8 cellular contexts compared by ENCODE assay signal in genomic region chr9:32581512-32582143, GRCh38. TPM values are rescaled to one million over a fixed set of nuclear protein-coding genes. Genes with fewer than 3 reads are reported as not detected.
DNase-seq lines count a peak whose midpoint lies in the region; ATAC-seq, FAIRE-seq and TF ChIP-seq lines count a peak whose summit lies in the region.

No MANE protein-coding gene starts in this region.

- peaks cover 4% of the 10 kb centered on the region; the same call in 1 of the 2 replicates for H3K4me1 ChIP-seq in GM12878 (ENCODE audit: control insufficient read depth, insufficient read depth, low read length)

- H3K9ac ChIP-seq in GM12878 (ENCODE audit: control insufficient read depth, insufficient read depth, low read length), result no peak overlapping the region

- H2AFZ ChIP-seq in GM12878 (ENCODE audit: control insufficient read depth, low read depth, low read length), result no peak overlapping the region

- peak; percentile 64 for TF ChIP-seq RAD21 in GM12878 (IDR thresholded peaks at IDR 0.05; ENCODE audit: insufficient read depth, low read depth, low read length)

- RAD21 ChIA-PET in GM12878 (lab: Charles Lee; ENCODE audit: unreplicated experiment), result interaction anchor here (0.9 to 12.1 kb wide), 7 partner anchors 11 to 393 kb away, joined by 3 to 368 read pairs (median 3); partner anchors contain the start of gene ACO1

- 12% methylated on average over 3 of the region's 3 CpGs for WGBS in GM12878 (ENCODE audit: insufficient coverage, insufficient replicate concordance, low lambda C conversion rate, missing lambda C conversion rate)

- no peak overlapping the region for H3K4me3 ChIP-seq in GM12878

- POLR2A ChIA-PET in GM12878 (lab: Charles Lee), result no interaction called here

- intact Hi-C loops in left cardiac atrium (cut with DNase I), result loop anchor here in 1 of 2 donors (10.0 kb wide), 1 partner anchor 383 kb away; no protein-coding TSS in a partner anchor
- intact Hi-C loops in cardiac septum (cut with DNase I), result loop anchor here (2.0 kb wide), 1 partner anchor 385 kb away; no protein-coding TSS in a partner anchor
- intact Hi-C loops in GM12878 (cut with micrococcal nuclease; ENCODE audit: unreplicated experiment), result loop anchor here (1.0 kb wide), 1 partner anchor 387 kb away; no protein-coding TSS in a partner anchor
- intact Hi-C loops in left colon (cut with DNase I, micrococcal nuclease), result loop anchor here in 1 of 2 donors (2.0 kb wide), 1 partner anchor 205 kb away; no protein-coding TSS in a partner anchor

- peak; percentile 61 to 66 (median 66); a peak in 5 of 6 replicates for TF ChIP-seq CTCF in GM12878 (IDR thresholded peaks at IDR 0.05 in 2 of 3, conservative IDR thresholded peaks at IDR 0.05 in 1 of 3; ENCODE audit: control insufficient read depth in 2 of 3, extremely low read depth in 1 of 3, insufficient read depth in 1 of 3, low read depth in 3 of 3, low read length in 3 of 3)

- SMC1A ChIA-PET in GM12878 (lab: Charles Lee; ENCODE audit: uncharacterized antibody, unreplicated experiment), result interaction anchor here (0.7 to 7.5 kb wide), 16 partner anchors 9 to 463 kb away, joined by 3 to 285 read pairs (median 4); partner anchors contain the start of genes ACO1 and NDUFB6

- no peaks in the 10 kb centered on the region for H3K27me3 ChIP-seq in GM12878 (replicated peaks in 1 of 2; ENCODE audit: control insufficient read depth in 2 of 2, insufficient read depth in 2 of 2, low read length in 1 of 2)

- no peaks in the 10 kb centered on the region for H3K9me3 ChIP-seq in GM12878 (replicated peaks; ENCODE audit: control insufficient read depth, insufficient read depth, low read length)

- H3K36me3 ChIP-seq in GM12878 (ENCODE audit: control insufficient read depth in 2 of 2, insufficient read depth in 2 of 2, low read length in 1 of 2), result no peaks in the 10 kb centered on the region

- in situ Hi-C loops in GM12878 (cut with MboI), result no loop called here

- peak; percentile 70 for FAIRE-seq in GM12878 (lab: Jason Lieb, UNC)

- no TSS peak for BruUV-seq in GM12878 (replicated peaks; lab: Mats Ljungman, UMichigan)

- ATAC-seq in left cardiac atrium (peak; percentile 38 to 48), HG03378 (IDR thresholded peaks at IDR 0.05; ENCODE audit: unreplicated experiment) (peak; percentile 58), GM12878 (peak; percentile 83), left colon (peak; percentile 37), GM19324 (IDR thresholded peaks at IDR 0.05; ENCODE audit: low FRiP score, unreplicated experiment) (no peak)

- TF ChIP-seq EP300 in GM12878 (IDR thresholded peaks at IDR 0.05; ENCODE audit: borderline replicate concordance in 1 of 2, control insufficient read depth in 1 of 2, low read depth in 2 of 2, low read length in 2 of 2), result no peak

- DNase-seq in left cardiac atrium, result no peak
- DNase-seq in cardiac septum (ENCODE audit: low spot score), result no peak
- peak; percentile 68 for DNase-seq in NCI-H82 (lab: John Stamatoyannopoulos, UW)
- DNase-seq in GM12878 (ENCODE audit: low read depth, low spot score), result no peak
- no peak for DNase-seq in left colon
- DNase-seq in NCI-H187 (lab: John Stamatoyannopoulos, UW), result no peak

- CTCF ChIA-PET in GM12878 (lab: Yijun Ruan, JAX), result interaction anchor here (0.8 to 10.0 kb wide), 35 partner anchors 8 to 686 kb away, joined by 3 to 597 read pairs (median 4); partner anchors contain the start of genes ACO1, NDUFB6, RIGI and SMIM27

- no peak overlapping the region for H3K4me2 ChIP-seq in GM12878 (ENCODE audit: control insufficient read depth, insufficient read depth)

- no peak for TF ChIP-seq POLR2A in GM12878 (IDR thresholded peaks at IDR 0.05; ENCODE audit: low read depth, low read length)

- no peak overlapping the region for H3K27ac ChIP-seq in GM12878 (ENCODE audit: control insufficient read depth, insufficient read depth)

- no peaks in the 10 kb centered on the region for H3K79me2 ChIP-seq in GM12878 (ENCODE audit: control insufficient read depth, insufficient read depth, low read length)

- H4K20me1 ChIP-seq in GM12878 (ENCODE audit: control insufficient read depth, insufficient read depth), result no peaks in the 10 kb centered on the region

RNA-seq across cellular contexts. Expression of gene NDUFB6, which starts 8.7 kb away (rescaled TPM):
- total RNA-seq in left cardiac atrium, result 100 to 1,000 TPM; 113 to 127 TPM
- 113 TPM for total RNA-seq in cardiac septum
- 8.1 and 8.8 TPM in 2 replicates for total RNA-seq in GM12878 (2013; cell fraction: nucleolus; rRNA removed)
- 47.6 and 52.6 TPM in 2 replicates for total RNA-seq in GM12878 (2014; rRNA removed)
- 35.3 and 40.3 TPM in 2 replicates for total RNA-seq in GM12878 (2014; rRNA removed; fragmentation: Illumina TruSeq; extraction: Trizol)
- total RNA-seq in GM12878 (2021), result 51.2 and 54.9 TPM in 2 replicates
- polyA plus RNA-seq in GM12878 (2011; ENCODE audit: low read depth), result 49.2 TPM
- polyA plus RNA-seq in GM12878 (2011; rRNA removed), result 57.6 and 68.3 TPM in 2 replicates
- 41.9 and 48.8 TPM in 2 replicates for polyA plus RNA-seq in GM12878 (2011; cell fraction: cytosol; rRNA removed)
- 25.0 and 33.4 TPM in 2 replicates for polyA plus RNA-seq in GM12878 (2011; cell fraction: nucleus; rRNA removed)
- 35.2 and 38.4 TPM in 2 replicates for polyA plus RNA-seq in GM12878 (2012)
- 14.7 and 26.3 TPM in 2 replicates for polyA plus RNA-seq in GM12878 (2014; fragmentation: Illumina TruSeq; extraction: Trizol)
- 10 to 100 TPM; 80.8 to 84.3 TPM for polyA plus RNA-seq in GM12878 (2014; fragmentation: Nextera tagmentation; extraction: Ambion mirVana)
- polyA plus RNA-seq in GM12878 (2014; rRNA removed), result 56.2 and 65.2 TPM in 2 replicates
- polyA plus RNA-seq in GM12878 (2016; fragmentation: Nextera tagmentation; extraction: Ambion mirVana), result 100 to 1,000 TPM; 237 to 269 TPM
- polyA minus RNA-seq in GM12878 (2011; rRNA and poly(A)+ RNA removed), result 3.3 and 7.5 TPM in 2 replicates
- polyA minus RNA-seq in GM12878 (2011; cell fraction: cytosol; rRNA and poly(A)+ RNA removed), result 10.6 and 12.6 TPM in 2 replicates
- 8.1 and 9.9 TPM in 2 replicates for polyA minus RNA-seq in GM12878 (2011; cell fraction: nucleus; rRNA and poly(A)+ RNA removed)
- 10 to 100 TPM; 44.2 to 62.9 TPM for total RNA-seq in left colon

RNA-seq across cellular contexts. Expression of gene TOPORS, which starts 29.2 kb away (rescaled TPM):
- total RNA-seq in left cardiac atrium (1 to 10 TPM; 8.5 to 9.5 TPM), cardiac septum (8.5 TPM), GM12878 (2014; rRNA removed) (14.0 and 19.2 TPM in 2 replicates), GM12878 (2014; rRNA removed; fragmentation: Illumina TruSeq; extraction: Trizol) (27.1 and 27.8 TPM in 2 replicates), GM12878 (2021) (12.7 and 12.8 TPM in 2 replicates), left colon (10 to 100 TPM; 12.3 to 15.3 TPM)
- 26.2 and 29.2 TPM in 2 replicates for total RNA-seq in GM12878 (2013; cell fraction: nucleolus; rRNA removed)
- polyA plus RNA-seq in GM12878 (2011; ENCODE audit: low read depth), result 5.1 TPM
- polyA plus RNA-seq in GM12878 (2011; rRNA removed) (14.6 and 22.6 TPM in 2 replicates), GM12878 (2014; fragmentation: Illumina TruSeq; extraction: Trizol) (20.6 and 28.0 TPM in 2 replicates), GM12878 (2014; fragmentation: Nextera tagmentation; extraction: Ambion mirVana) (1 to 10 TPM; 6.0 to 6.6 TPM), GM12878 (2014; rRNA removed) (7.3 and 9.1 TPM in 2 replicates), GM12878 (2016; fragmentation: Nextera tagmentation; extraction: Ambion mirVana) (10 to 100 TPM; 17.9 to 18.2 TPM)
- 4.8 and 6.0 TPM in 2 replicates for polyA plus RNA-seq in GM12878 (2011; cell fraction: cytosol; rRNA removed)
- polyA plus RNA-seq in GM12878 (2011; cell fraction: nucleus; rRNA removed), result 11.4 and 12.2 TPM in 2 replicates
- polyA plus RNA-seq in GM12878 (2012), result 8.0 and 9.8 TPM in 2 replicates
- polyA minus RNA-seq in GM12878 (2011; rRNA and poly(A)+ RNA removed), result 16.9 and 24.3 TPM in 2 replicates
- polyA minus RNA-seq in GM12878 (2011; cell fraction: cytosol; rRNA and poly(A)+ RNA removed), result 5.2 and 6.2 TPM in 2 replicates
- polyA minus RNA-seq in GM12878 (2011; cell fraction: nucleus; rRNA and poly(A)+ RNA removed), result 9.3 and 14.2 TPM in 2 replicates

RNA-seq across cellular contexts. Expression of gene SMIM27, which starts 29.5 kb away (rescaled TPM):
- total RNA-seq in left cardiac atrium (10 to 100 TPM; 15.1 to 17.9 TPM), cardiac septum (15.7 TPM), GM12878 (2014; rRNA removed) (20.5 and 23.7 TPM in 2 replicates), GM12878 (2014; rRNA removed; fragmentation: Illumina TruSeq; extraction: Trizol) (21.1 and 21.5 TPM in 2 replicates), GM12878 (2021) (18.6 and 19.6 TPM in 2 replicates), left colon (10 to 100 TPM in 1 of 2 donors, 1 to 10 TPM in 1; 8.8 to 11.2 TPM)
- 4.1 and 6.0 TPM in 2 replicates for total RNA-seq in GM12878 (2013; cell fraction: nucleolus; rRNA removed)
- 26.7 TPM for polyA plus RNA-seq in GM12878 (2011; ENCODE audit: low read depth)
- polyA plus RNA-seq in GM12878 (2011; rRNA removed) (29.3 and 37.2 TPM in 2 replicates), GM12878 (2014; fragmentation: Illumina TruSeq; extraction: Trizol) (4.1 and 12.2 TPM in 2 replicates), GM12878 (2014; fragmentation: Nextera tagmentation; extraction: Ambion mirVana) (10 to 100 TPM; 38.6 to 39.9 TPM), GM12878 (2014; rRNA removed) (22.2 and 31.5 TPM in 2 replicates), GM12878 (2016; fragmentation: Nextera tagmentation; extraction: Ambion mirVana) (10 to 100 TPM; 44.1 to 47.3 TPM)
- polyA plus RNA-seq in GM12878 (2011; cell fraction: cytosol; rRNA removed), result 6.3 and 7.5 TPM in 2 replicates
- polyA plus RNA-seq in GM12878 (2011; cell fraction: nucleus; rRNA removed), result 6.1 and 10.2 TPM in 2 replicates
- 42.0 and 84.4 TPM in 2 replicates for polyA plus RNA-seq in GM12878 (2012)
- 4.8 and 5.7 TPM in 2 replicates for polyA minus RNA-seq in GM12878 (2011; rRNA and poly(A)+ RNA removed)
- polyA minus RNA-seq in GM12878 (2011; cell fraction: cytosol; rRNA and poly(A)+ RNA removed), result 7.5 TPM in 1 of 2 replicates, not detected in the other
- polyA minus RNA-seq in GM12878 (2011; cell fraction: nucleus; rRNA and poly(A)+ RNA removed), result 8.6 and 11.5 TPM in 2 replicates

RNA-seq across cellular contexts. Expression of gene TAF1L, which starts 53.8 kb away (rescaled TPM):
- total RNA-seq in left cardiac atrium, result not detected
- total RNA-seq in cardiac septum, result not detected
- 0.08 and 0.15 TPM in 2 replicates for total RNA-seq in GM12878 (2013; cell fraction: nucleolus; rRNA removed)
- total RNA-seq in GM12878 (2014; rRNA removed), result under 0.01 TPM in 1 of 2 replicates, not detected in the other
- total RNA-seq in GM12878 (2014; rRNA removed; fragmentation: Illumina TruSeq; extraction: Trizol), result under 0.01 TPM in 1 of 2 replicates, not detected in the other
- not detected in 2 replicates for total RNA-seq in GM12878 (2021)
- polyA plus RNA-seq in GM12878 (2011; ENCODE audit: low read depth), result 0.04 TPM
- polyA plus RNA-seq in GM12878 (2011; rRNA removed), result 0.01 and 0.03 TPM in 2 replicates
- polyA plus RNA-seq in GM12878 (2011; cell fraction: cytosol; rRNA removed), result 0.01 TPM in 1 of 2 replicates, not detected in the other
- polyA plus RNA-seq in GM12878 (2011; cell fraction: nucleus; rRNA removed), result 0.03 TPM in 1 of 2 replicates, not detected in the other
- polyA plus RNA-seq in GM12878 (2012), result 0.01 and 0.04 TPM in 2 replicates
- polyA plus RNA-seq in GM12878 (2014; fragmentation: Illumina TruSeq; extraction: Trizol), result 0.03 TPM in 2 replicates
- polyA plus RNA-seq in GM12878 (2014; fragmentation: Nextera tagmentation; extraction: Ambion mirVana), result not detected
- polyA plus RNA-seq in GM12878 (2014; rRNA removed), result 0.01 TPM in 1 of 2 replicates, not detected in the other
- polyA plus RNA-seq in GM12878 (2016; fragmentation: Nextera tagmentation; extraction: Ambion mirVana), result not detected
- polyA minus RNA-seq in GM12878 (2011; rRNA and poly(A)+ RNA removed), result not detected in 2 replicates
- not detected in 2 replicates for polyA minus RNA-seq in GM12878 (2011; cell fraction: cytosol; rRNA and poly(A)+ RNA removed)
- not detected in 2 replicates for polyA minus RNA-seq in GM12878 (2011; cell fraction: nucleus; rRNA and poly(A)+ RNA removed)
- total RNA-seq in left colon, result not detected

RNA-seq across cellular contexts. Expression of gene RIGI, which starts 55.6 kb away (rescaled TPM):
- total RNA-seq in left cardiac atrium (1 to 10 TPM; 4.1 to 6.6 TPM), cardiac septum (2.8 TPM), GM12878 (2014; rRNA removed) (12.3 and 13.0 TPM in 2 replicates), GM12878 (2014; rRNA removed; fragmentation: Illumina TruSeq; extraction: Trizol) (15.2 and 16.5 TPM in 2 replicates), GM12878 (2021) (10.0 and 10.4 TPM in 2 replicates), left colon (10 to 100 TPM in 1 of 2 donors, 1 to 10 TPM in 1; 7.2 to 24.7 TPM)
- 20.2 and 21.7 TPM in 2 replicates for total RNA-seq in GM12878 (2013; cell fraction: nucleolus; rRNA removed)
- polyA plus RNA-seq in GM12878 (2011; ENCODE audit: low read depth), result 2.6 TPM
- polyA plus RNA-seq in GM12878 (2011; rRNA removed) (13.0 and 18.1 TPM in 2 replicates), GM12878 (2014; fragmentation: Illumina TruSeq; extraction: Trizol) (13.9 and 17.1 TPM in 2 replicates), GM12878 (2014; fragmentation: Nextera tagmentation; extraction: Ambion mirVana) (1 to 10 TPM; 6.3 to 7.2 TPM), GM12878 (2014; rRNA removed) (6.3 and 7.8 TPM in 2 replicates), GM12878 (2016; fragmentation: Nextera tagmentation; extraction: Ambion mirVana) (1 to 10 TPM; 5.3 to 7.0 TPM)
- polyA plus RNA-seq in GM12878 (2011; cell fraction: cytosol; rRNA removed), result 5.0 and 5.6 TPM in 2 replicates
- polyA plus RNA-seq in GM12878 (2011; cell fraction: nucleus; rRNA removed), result 9.4 and 9.6 TPM in 2 replicates
- polyA plus RNA-seq in GM12878 (2012), result 3.1 and 4.0 TPM in 2 replicates
- 9.3 and 14.2 TPM in 2 replicates for polyA minus RNA-seq in GM12878 (2011; rRNA and poly(A)+ RNA removed)
- 3.2 and 4.8 TPM in 2 replicates for polyA minus RNA-seq in GM12878 (2011; cell fraction: cytosol; rRNA and poly(A)+ RNA removed)
- 7.3 and 10.0 TPM in 2 replicates for polyA minus RNA-seq in GM12878 (2011; cell fraction: nucleus; rRNA and poly(A)+ RNA removed)
